ENCODE assay signal across 11 cellular contexts in the genomic region with DNA sequence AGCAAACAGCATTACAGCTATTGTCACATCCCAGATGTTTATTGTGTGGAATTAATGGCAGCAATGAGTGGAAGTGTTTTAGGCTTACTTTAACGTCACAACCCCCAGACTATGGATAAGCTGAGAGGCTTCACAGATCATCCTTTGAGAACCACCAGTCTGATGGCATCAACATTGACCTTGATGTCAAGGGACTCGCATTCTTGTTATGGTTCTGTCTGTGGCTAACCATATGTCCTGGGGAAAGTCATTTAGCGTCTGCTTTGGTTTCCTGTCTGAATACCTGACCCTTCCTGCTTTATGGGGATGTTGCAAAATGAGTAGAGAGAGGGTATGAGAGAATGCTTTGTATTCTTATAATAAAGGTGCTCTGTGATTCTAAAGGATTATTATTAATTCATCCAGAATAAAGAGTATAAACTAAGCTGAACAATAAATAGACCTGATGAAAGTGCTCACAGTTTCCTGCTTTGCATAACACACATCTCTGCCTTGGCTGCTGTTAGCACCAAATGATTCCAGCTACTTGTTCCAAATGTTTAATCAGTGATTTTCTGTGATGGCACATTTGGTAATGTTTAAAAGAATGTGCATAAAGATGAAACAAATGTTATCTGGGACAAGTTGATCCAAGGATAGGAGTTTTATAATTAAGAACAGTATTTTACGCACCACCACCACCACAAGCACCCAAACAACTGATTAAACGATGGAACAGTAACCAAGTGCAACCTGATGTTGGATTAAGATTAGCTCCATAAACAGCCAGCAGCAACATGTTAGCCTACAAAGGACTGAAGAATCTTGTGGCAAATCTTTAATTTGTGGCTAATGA.
A peak's percentile ranks its signal among the peaks of the same experiment; 100 is the strongest.
DNase-seq lines count a peak whose midpoint lies in the region; ATAC-seq and TF ChIP-seq lines count a peak whose summit lies in the region.
"Had no signal": no experiment of that assay in that cellular context is flagged by ENCODE, and none has a peak within 500 bp of the region (broad histone marks: within the 10 kb centered on the region; RNA-seq: fewer than 3 reads in every experiment).

No MANE protein-coding gene starts in this region.

- H3K9me3 Mint-ChIP-seq in HFFc6 (no peaks in the 10 kb centered on the region), glutamatergic neuron (ENCODE audit: unreplicated experiment) (no peaks in the 10 kb centered on the region)

- H3K27ac Mint-ChIP-seq in HFFc6 (no peak overlapping the region), glutamatergic neuron (ENCODE audit: unreplicated experiment) (no peak overlapping the region)
- H3K27ac Mint-ChIP-seq: CD4-positive, alpha-beta T cell had no signal

- H3K4me3 ChIP-seq in astrocyte of the cerebellum (ENCODE audit: low read depth, low read length) (no peak overlapping the region), gastroesophageal sphincter (no peak overlapping the region), subcutaneous abdominal adipose tissue (ENCODE audit: low read depth in 1 of 5, low read length in 5 of 5) (no peak overlapping the region), Karpas-422 (ENCODE audit: low read length) (no peak overlapping the region)

- in situ Hi-C loops in astrocyte of the cerebellum (cut with HindIII; ENCODE audit: low sequenced_read_pairs) = no loop called here

- H3K4me1 Mint-ChIP-seq in HFFc6 (ENCODE audit: low read depth) (peaks cover 40% of the 10 kb centered on the region), glutamatergic neuron (ENCODE audit: low read depth, unreplicated experiment) (no peaks in the 10 kb centered on the region)

- H3K4me3 Mint-ChIP-seq in HFFc6 = no peak overlapping the region
- H3K4me3 Mint-ChIP-seq in glutamatergic neuron (ENCODE audit: unreplicated experiment) = no peak overlapping the region
- H3K4me3 Mint-ChIP-seq: CD4-positive, alpha-beta T cell had no signal

- H4K20me1 ChIP-seq in Karpas-422 (ENCODE audit: insufficient read depth, low read depth, low read length) = no peaks in the 10 kb centered on the region

- H3K27me3 Mint-ChIP-seq in HFFc6 (ENCODE audit: insufficient read depth) (no peaks in the 10 kb centered on the region; the same call in 1 of the 2 replicates), glutamatergic neuron (ENCODE audit: unreplicated experiment) (no peaks in the 10 kb centered on the region)
- H3K27me3 Mint-ChIP-seq: CD4-positive, alpha-beta T cell had no signal

- no peak for TF ChIP-seq EP300 in gastroesophageal sphincter (IDR thresholded peaks at IDR 0.05)

- no peaks in the 10 kb centered on the region for H3K36me3 Mint-ChIP-seq in HFFc6 (ENCODE audit: low read depth)
- H3K36me3 Mint-ChIP-seq in glutamatergic neuron (ENCODE audit: unreplicated experiment) = no peaks in the 10 kb centered on the region

- H3K27ac ChIP-seq in gastroesophageal sphincter (peak overlapping the region in 3 of 4 donors; percentile 16 to 39 (median 20)), subcutaneous abdominal adipose tissue (ENCODE audit: low read depth, low read length) (peak overlapping the region; percentile 18), Karpas-422 (ENCODE audit: low read length) (no peak overlapping the region)

- no peak overlapping the region for H2AFZ ChIP-seq in Karpas-422 (ENCODE audit: low read length)

- H3K9me3 ChIP-seq in gastroesophageal sphincter = no peaks in the 10 kb centered on the region
- H3K9me3 ChIP-seq in subcutaneous abdominal adipose tissue (ENCODE audit: control insufficient read depth in 5 of 5, low read length in 5 of 5) = no peaks in the 10 kb centered on the region
- no peaks in the 10 kb centered on the region for H3K9me3 ChIP-seq in Karpas-422 (ENCODE audit: low read length)

- WGBS in gastroesophageal sphincter (ENCODE audit: low coverage in 1 of 2), 2 donors = 51 to 57% methylated on average over 5 of the region's 5 CpGs

- peak; percentile 9 for DNase-seq in HFFc6
- peak; percentile 19 for DNase-seq in astrocyte of the cerebellum (ENCODE audit: low read depth)
- no peak for DNase-seq in MV-4-11 (lab: John Stamatoyannopoulos, UW)
- DNase-seq in glutamatergic neuron = no peak
- no peak for DNase-seq in Karpas-422
- no peak for DNase-seq in activated CD8-positive, alpha-beta memory T cell treated with anti-CD3 and anti-CD28 coated beads, Interleukin-2, amount 50 U/mL, for 4 hours
- DNase-seq: activated CD4-positive, CD25-positive, alpha-beta regulatory T cell; CD4-positive, alpha-beta T cell had no signal

- H3K36me3 ChIP-seq in gastroesophageal sphincter (no peaks in the 10 kb centered on the region), subcutaneous abdominal adipose tissue (ENCODE audit: control insufficient read depth in 5 of 5, insufficient read depth in 5 of 5, low read length in 5 of 5) (no peaks in the 10 kb centered on the region), Karpas-422 (ENCODE audit: insufficient read depth, low read length) (no peaks in the 10 kb centered on the region)

- TF ChIP-seq CTCF in HFFc6 (IDR thresholded peaks at IDR 0.05) (no peak), astrocyte of the cerebellum (IDR thresholded peaks at IDR 0.05; ENCODE audit: low read depth, low read length, missing control alignments) (no peak), gastroesophageal sphincter (IDR thresholded peaks at IDR 0.05) (no peak), glutamatergic neuron (IDR thresholded peaks at IDR 0.05; ENCODE audit: partially characterized antibody, unreplicated experiment) (no peak)

- peaks cover 0 to 32% (median 3%) of the 10 kb centered on the region in 3 donors for H3K4me1 ChIP-seq in gastroesophageal sphincter
- H3K4me1 ChIP-seq in subcutaneous abdominal adipose tissue (ENCODE audit: control insufficient read depth in 5 of 5, insufficient read depth in 5 of 5, low read length in 5 of 5) = peaks cover 0 to 16% (median 7%) of the 10 kb centered on the region in 5 donors
- H3K4me1 ChIP-seq in Karpas-422 (ENCODE audit: low read length) = no peaks in the 10 kb centered on the region

- no peak overlapping the region for H3K9ac ChIP-seq in subcutaneous abdominal adipose tissue (ENCODE audit: low read length in 5 of 5)
- no peak overlapping the region for H3K9ac ChIP-seq in Karpas-422 (ENCODE audit: low read length)

- no peak for TF ChIP-seq POLR2A in gastroesophageal sphincter (IDR thresholded peaks at IDR 0.05)

- no peak for ATAC-seq in gastroesophageal sphincter
- ATAC-seq: sciatic nerve had no signal

- H3K27me3 ChIP-seq in gastroesophageal sphincter (no peaks in the 10 kb centered on the region), subcutaneous abdominal adipose tissue (ENCODE audit: control insufficient read depth in 5 of 5, insufficient read depth in 4 of 5, low read length in 5 of 5) (no peaks in the 10 kb centered on the region), Karpas-422 (ENCODE audit: low read length) (no peaks in the 10 kb centered on the region)

- H3K9me2 ChIP-seq in Karpas-422 (replicated peaks; ENCODE audit: insufficient read depth, low read length) = no peaks in the 10 kb centered on the region

- no peaks in the 10 kb centered on the region for H3K79me2 ChIP-seq in Karpas-422 (ENCODE audit: low read length)

- no peak overlapping the region for H3K4me2 ChIP-seq in Karpas-422 (ENCODE audit: low read depth, low read length, poor library complexity, severe bottlenecking)

Comparison
In these comparisons a context has a peak if more than half of its experiments do, and no peak if none do; other contexts are left out.
1. DNase-seq: peak in HFFc6 (single experiment) and astrocyte of the cerebellum (single experiment); none in MV-4-11 (single experiment), glutamatergic neuron (single experiment), Karpas-422 (single experiment) and activated CD8-positive, alpha-beta memory T cell treated with anti-CD3 and anti-CD28 coated beads, Interleukin-2, amount 50 U/mL, for 4 hours (single experiment).